8 cellular contexts compared by ENCODE assay signal in genomic region chr13:75481176-75482069, GRCh38. TPM values are rescaled to one million over a fixed set of nuclear protein-coding genes. Genes with fewer than 3 reads are reported as not detected.
A peak's percentile ranks its signal among the peaks of the same experiment; 100 is the strongest.
DNase-seq lines count a peak whose midpoint lies in the region; ATAC-seq, FAIRE-seq and TF ChIP-seq lines count a peak whose summit lies in the region.

No MANE protein-coding gene starts in this region.

- no peak for TF ChIP-seq CTCF in AG04450 (IDR thresholded peaks at IDR 0.05; ENCODE audit: low read depth, low read length)
- no peak for TF ChIP-seq CTCF in heart right ventricle (IDR thresholded peaks at IDR 0.05)
- no peak for TF ChIP-seq CTCF in D721Med (IDR thresholded peaks at IDR 0.05; ENCODE audit: insufficient read depth, missing control alignments)

- H3K36me3 ChIP-seq in heart right ventricle: no peaks in the 10 kb centered on the region

- POLR2A ChIA-PET in AG04450 (lab: Yijun Ruan, JAX): interaction anchor here (0.6 to 1.4 kb wide), 7 partner anchors 13 to 152 kb away, joined by 3 to 13 read pairs (median 4); partner anchors contain the start of genes COMMD6 and UCHL3

- intact Hi-C loops in heart right ventricle (cut with DNase I) (loop anchor here (2.0 to 10.0 kb wide), 9 partner anchors 39 to 177 kb away; partner anchors contain the start of genes UCHL3 (in 5 of the 10) and COMMD6 (in 1 of the 10)), posterior vena cava (cut with DNase I) (loop anchor here (2.0 to 5.0 kb wide), 3 partner anchors 66 to 109 kb away; partner anchors contain the start of gene UCHL3 (in 1 of the 2))

- no peak overlapping the region for H3K27ac ChIP-seq in AG04450 (ENCODE audit: low read depth, low read length)
- peak overlapping the region; percentile 64 to 94 (median 90) for H3K27ac ChIP-seq in heart right ventricle

- CTCF ChIA-PET in AG04450 (lab: Charles Lee): interaction anchor here (0.6 to 2.2 kb wide), 34 partner anchors 7 to 178 kb away, joined by 3 to 37 read pairs (median 7); partner anchors contain the start of genes COMMD6 and UCHL3

- H3K4me1 ChIP-seq in heart right ventricle: peaks cover 0 to 32% (median 21%) of the 10 kb centered on the region in 9 donors

- WGBS in heart right ventricle, 2 donors: 0% methylated on average over 96 to 100 of the region's 100 CpGs

- H3K4me3 ChIP-seq in AG04450 (ENCODE audit: low read depth, low read length) (peak overlapping the region; percentile 72), heart right ventricle (peak overlapping the region; percentile 70 to 95 (median 92))

- no peaks in the 10 kb centered on the region for H3K27me3 ChIP-seq in AG04450 (ENCODE audit: control insufficient read depth, insufficient read depth, low read length)
- H3K27me3 ChIP-seq in heart right ventricle: peaks cover 0 to 35% (median 0%) of the 10 kb centered on the region in 7 donors

- H3K9me3 ChIP-seq in AG04450 (ENCODE audit: control insufficient read depth, insufficient read depth, low read length) (no peaks in the 10 kb centered on the region), heart right ventricle (no peaks in the 10 kb centered on the region)

- DNase-seq in AG04450 (ENCODE audit: low read depth, low spot score): no peak
- DNase-seq in NCI-H69 (lab: John Stamatoyannopoulos, UW): peak; percentile 74
- peak; percentile 28 for DNase-seq in activated naive CD4-positive, alpha-beta T cell treated with anti-CD3 and anti-CD28 coated beads, Interleukin-2, amount 50 U/mL, for 16 hours
- DNase-seq in heart right ventricle: peak; percentile 19 to 46
- peak; percentile 87 for DNase-seq in posterior vena cava (ENCODE audit: low spot score)
- DNase-seq in D721Med (ENCODE audit: insufficient read length, low spot score): no peak

- FAIRE-seq in D721Med (lab: Jason Lieb, UNC): no peak

- peak; percentile 31 for ATAC-seq in GM18511 (IDR thresholded peaks at IDR 0.05; ENCODE audit: unreplicated experiment)
- peak; percentile 19 for ATAC-seq in HG02973 (IDR thresholded peaks at IDR 0.05; ENCODE audit: unreplicated experiment)
- ATAC-seq in heart right ventricle: peak; percentile 9 to 73 (median 42)

RNA-seq across cellular contexts. Expression of gene TBC1D4, which starts 0.5 kb away (rescaled TPM):
- polyA plus RNA-seq in AG04450 (2011; rRNA removed): 8.0 TPM in 2 replicates
- 19.4 and 24.1 TPM in 2 replicates for polyA minus RNA-seq in AG04450 (2011; rRNA and poly(A)+ RNA removed)
- total RNA-seq in heart right ventricle: 100 to 1,000 TPM in 5 of 10 donors, 10 to 100 TPM in 5; 56.4 to 124 (median 102) TPM
- polyA plus RNA-seq in heart right ventricle: 10 to 100 TPM; 10.1 to 77.2 TPM
- total RNA-seq in posterior vena cava: 10 to 100 TPM; 14.9 to 20.3 TPM

RNA-seq across cellular contexts. Expression of gene COMMD6, which starts 56.2 kb away (rescaled TPM):
- polyA plus RNA-seq in AG04450 (2011; rRNA removed) (236 and 351 TPM in 2 replicates), heart right ventricle (10 to 100 TPM; 66.4 to 88.4 TPM)
- 41.1 and 46.8 TPM in 2 replicates for polyA minus RNA-seq in AG04450 (2011; rRNA and poly(A)+ RNA removed)
- total RNA-seq in heart right ventricle (100 to 1,000 TPM in 9 of 10 donors, 10 to 100 TPM in 1; 96.5 to 138 (median 124) TPM), posterior vena cava (100 to 1,000 TPM; 173 to 201 TPM)

Comparison
In these comparisons a context has a peak if more than half of its experiments do, and no peak if none do; other contexts are left out.
1. DNase-seq: peak in NCI-H69 (single experiment), activated naive CD4-positive, alpha-beta T cell treated with anti-CD3 and anti-CD28 coated beads, Interleukin-2, amount 50 U/mL, for 16 hours (single experiment), heart right ventricle (2 of 2) and posterior vena cava (single experiment); none in AG04450 (single experiment) and D721Med (single experiment).
2. Peak in every context shown above with its lines, with median percentiles within 50 percentile points of each other: ATAC-seq.